1 cellular context compared by ENCODE assay signal in the genomic region with DNA sequence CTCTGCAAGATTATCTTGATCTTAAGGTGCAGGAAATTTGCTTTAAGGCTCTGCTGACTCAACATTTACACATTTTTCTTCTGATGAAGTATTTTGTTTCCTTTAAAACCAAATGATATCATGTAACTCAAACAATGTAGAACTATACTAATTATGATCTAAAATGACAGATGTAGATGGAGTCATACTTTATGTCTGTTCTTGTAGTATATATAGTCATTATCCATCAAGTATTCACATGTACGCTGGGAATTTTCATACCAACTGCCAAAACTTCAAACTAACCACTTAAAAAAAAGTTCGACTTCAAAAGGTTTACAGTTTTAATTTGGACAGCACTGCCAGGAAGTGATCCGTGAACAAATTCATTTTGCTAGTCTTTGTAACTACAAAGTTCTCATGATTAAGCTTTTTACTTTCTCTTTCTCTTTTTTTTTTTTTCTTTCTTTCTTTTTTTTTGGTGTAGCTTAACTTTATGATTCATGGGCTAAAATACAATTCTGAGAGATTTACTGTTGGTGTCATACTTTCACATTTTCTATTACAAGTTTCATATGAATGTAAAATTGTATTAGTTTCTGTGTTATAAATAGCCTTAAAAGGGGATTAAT.
TF ChIP-seq lines count a peak whose summit lies in the region.

No MANE protein-coding gene starts in this region.

TF ChIP-seq in SK-N-SH, 30 proteins besides CTCF, POLR2A, EP300 and RAD21 (continued from another document):
- TF ChIP-seq USF2 (IDR thresholded peaks at IDR 0.05; ENCODE audit: borderline replicate concordance, low read depth, low read length) (no peak), FOXM1 (IDR thresholded peaks at IDR 0.05; ENCODE audit: low read depth) (no peak), GABPA (IDR thresholded peaks at IDR 0.05; ENCODE audit: low read depth) (no peak), RXRA (IDR thresholded peaks at IDR 0.05; ENCODE audit: borderline replicate concordance, low read depth) (no peak), MXI1 (IDR thresholded peaks at IDR 0.05; ENCODE audit: low read depth, low read length) (no peak), TCF12 (IDR thresholded peaks at IDR 0.05) (no peak), TAF1 (IDR thresholded peaks at IDR 0.05; ENCODE audit: borderline replicate concordance, low read depth, low read length) (no peak), POLR2AphosphoS5 (IDR thresholded peaks at IDR 0.05; ENCODE audit: low read depth, low read length) (no peak), SMC3 (IDR thresholded peaks at IDR 0.05; ENCODE audit: low read depth, low read length) (no peak)
- TF ChIP-seq, protein P1, sequence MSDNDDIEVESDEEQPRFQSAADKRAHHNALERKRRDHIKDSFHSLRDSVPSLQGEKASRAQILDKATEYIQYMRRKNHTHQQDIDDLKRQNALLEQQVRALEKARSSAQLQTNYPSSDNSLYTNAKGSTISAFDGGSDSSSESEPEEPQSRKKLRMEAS (IDR thresholded peaks at IDR 0.05; ENCODE audit: low read depth) = no peak
- TF ChIP-seq, protein P2, sequence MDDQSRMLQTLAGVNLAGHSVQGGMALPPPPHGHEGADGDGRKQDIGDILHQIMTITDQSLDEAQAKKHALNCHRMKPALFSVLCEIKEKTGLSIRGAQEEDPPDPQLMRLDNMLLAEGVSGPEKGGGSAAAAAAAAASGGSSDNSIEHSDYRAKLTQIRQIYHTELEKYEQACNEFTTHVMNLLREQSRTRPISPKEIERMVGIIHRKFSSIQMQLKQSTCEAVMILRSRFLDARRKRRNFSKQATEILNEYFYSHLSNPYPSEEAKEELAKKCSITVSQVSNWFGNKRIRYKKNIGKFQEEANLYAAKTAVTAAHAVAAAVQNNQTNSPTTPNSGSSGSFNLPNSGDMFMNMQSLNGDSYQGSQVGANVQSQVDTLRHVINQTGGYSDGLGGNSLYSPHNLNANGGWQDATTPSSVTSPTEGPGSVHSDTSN (IDR thresholded peaks at IDR 0.05) = no peak
TF ChIP-seq in SK-N-SH: peak in this region for 0.
